In genomic region chr12:89949457-89950195, GRCh38 we compare ENCODE assay signal across 8 cellular contexts.
DNase-seq lines count a peak whose midpoint lies in the region; ATAC-seq and TF ChIP-seq lines count a peak whose summit lies in the region.

No MANE protein-coding gene starts in this region.

- H3K27ac Mint-ChIP-seq in Calu3 (ENCODE audit: unreplicated experiment), result peak overlapping the region; percentile 79
- H3K27ac Mint-ChIP-seq in T-helper 17 cell, result peak overlapping the region; percentile 97

- H3K9me3 Mint-ChIP-seq in Calu3 (ENCODE audit: low read depth, unreplicated experiment), result no peaks in the 10 kb centered on the region

- H3K27me3 ChIP-seq in endocrine pancreas (ENCODE audit: control insufficient read depth, insufficient read depth, low read length) (no peaks in the 10 kb centered on the region), osteoblast (ENCODE audit: insufficient read depth, low read length) (no peaks in the 10 kb centered on the region)

- H3K27me3 Mint-ChIP-seq in Calu3 (ENCODE audit: unreplicated experiment) (no peaks in the 10 kb centered on the region), T-helper 17 cell (no peaks in the 10 kb centered on the region)

- H3K36me3 Mint-ChIP-seq in Calu3 (ENCODE audit: insufficient read depth, unreplicated experiment) (peaks cover 8% of the 10 kb centered on the region), T-helper 17 cell (ENCODE audit: low read depth) (peaks cover 3% of the 10 kb centered on the region)

- peak overlapping the region; percentile 14 for H3K4me2 ChIP-seq in osteoblast (ENCODE audit: insufficient read depth, low read length)

- H3K4me1 Mint-ChIP-seq in Calu3 (ENCODE audit: low read depth, unreplicated experiment), result peaks cover 58% of the 10 kb centered on the region
- peaks cover 38% of the 10 kb centered on the region for H3K4me1 Mint-ChIP-seq in T-helper 17 cell

- TSS peak; percentile 39 for BruUV-seq in Calu3 (replicated peaks; lab: Mats Ljungman, UMichigan)

- peak overlapping the region; percentile 98 for H3K27ac ChIP-seq in osteoblast (ENCODE audit: low read depth, low read length)

- ATAC-seq in GM19351 (IDR thresholded peaks at IDR 0.05; ENCODE audit: unreplicated experiment), result peak; percentile 91
- ATAC-seq in HG03342 (IDR thresholded peaks at IDR 0.05; ENCODE audit: unreplicated experiment), result peak; percentile 96
- ATAC-seq in T-helper 17 cell, result peak; percentile 92

- no peaks in the 10 kb centered on the region for H3K9me3 ChIP-seq in T-helper 17 cell (ENCODE audit: control insufficient read depth, low read length, poor library complexity, severe bottlenecking)
- H3K9me3 ChIP-seq in endocrine pancreas (ENCODE audit: control insufficient read depth, low read length), result no peaks in the 10 kb centered on the region
- H3K9me3 ChIP-seq in osteoblast (ENCODE audit: low read depth, low read length), result no peaks in the 10 kb centered on the region

- H3K4me3 ChIP-seq in endocrine pancreas (ENCODE audit: control insufficient read depth, insufficient read depth, low read length), result peak overlapping the region; percentile 37
- no peak overlapping the region for H3K4me3 ChIP-seq in osteoblast (ENCODE audit: insufficient read depth, low read length)

- H3K79me2 ChIP-seq in osteoblast (ENCODE audit: insufficient read depth, low read length), result no peaks in the 10 kb centered on the region

- H2AFZ ChIP-seq in osteoblast (ENCODE audit: low read length), result peak overlapping the region; percentile 28

- H3K9ac ChIP-seq in endocrine pancreas (ENCODE audit: control insufficient read depth, insufficient read depth, low read length), result no peak overlapping the region

- H3K4me3 Mint-ChIP-seq in Calu3 (ENCODE audit: low read depth, unreplicated experiment), result no peak overlapping the region
- H3K4me3 Mint-ChIP-seq in T-helper 17 cell, result peak overlapping the region; percentile 82

- CTCF ChIA-PET in Calu3 (lab: Charles Lee), result interaction anchor here (0.6 to 0.8 kb wide), 3 partner anchors 13 to 1168 kb away, joined by 3 read pairs; no protein-coding TSS in a partner anchor

- peak; percentile 67 for DNase-seq in Calu3
- peak; percentile 12 to 36 (median 36) for DNase-seq in T-helper 17 cell
- DNase-seq in osteoblast (ENCODE audit: insufficient read length, low spot score, missing footprints), result peak; percentile 47
- no peak for DNase-seq in inferior parietal cortex (ENCODE audit: extremely low spot score)
- no peak for DNase-seq in SK-N-DZ (ENCODE audit: low spot score)

- peak; percentile 35 for TF ChIP-seq CTCF in Calu3 (IDR thresholded peaks at IDR 0.05; ENCODE audit: unreplicated experiment)
- peak; percentile 28 for TF ChIP-seq CTCF in osteoblast (IDR thresholded peaks at IDR 0.05; ENCODE audit: extremely low read depth, low read depth, low read length)

- H3K36me3 ChIP-seq in endocrine pancreas (ENCODE audit: control insufficient read depth, insufficient read depth, low read length) (no peaks in the 10 kb centered on the region), osteoblast (ENCODE audit: insufficient read depth, low read length) (no peaks in the 10 kb centered on the region)

- no peaks in the 10 kb centered on the region for H4K20me1 ChIP-seq in osteoblast (ENCODE audit: insufficient read depth, low read length)

- peaks cover 48% of the 10 kb centered on the region for H3K4me1 ChIP-seq in endocrine pancreas (ENCODE audit: control insufficient read depth, insufficient read depth, low read length)
- peaks cover 49% of the 10 kb centered on the region for H3K4me1 ChIP-seq in osteoblast (ENCODE audit: insufficient read depth, low read length)

- intact Hi-C loops in Calu3 (cut with micrococcal nuclease; ENCODE audit: unreplicated experiment), result loop anchor here (5.0 kb wide), 1 partner anchor 242 kb away; the partner anchor contains the start of gene ATP2B1

Comparison
In these comparisons a context has a peak if more than half of its experiments do, and no peak if none do; other contexts are left out.
1. DNase-seq: peak in Calu3 (single experiment), T-helper 17 cell (3 of 3) and osteoblast (single experiment); none in inferior parietal cortex (single experiment) and SK-N-DZ (single experiment).
2. Peak in every context shown above with its lines, with median percentiles within 50 percentile points of each other: ATAC-seq.